In the genomic region with DNA sequence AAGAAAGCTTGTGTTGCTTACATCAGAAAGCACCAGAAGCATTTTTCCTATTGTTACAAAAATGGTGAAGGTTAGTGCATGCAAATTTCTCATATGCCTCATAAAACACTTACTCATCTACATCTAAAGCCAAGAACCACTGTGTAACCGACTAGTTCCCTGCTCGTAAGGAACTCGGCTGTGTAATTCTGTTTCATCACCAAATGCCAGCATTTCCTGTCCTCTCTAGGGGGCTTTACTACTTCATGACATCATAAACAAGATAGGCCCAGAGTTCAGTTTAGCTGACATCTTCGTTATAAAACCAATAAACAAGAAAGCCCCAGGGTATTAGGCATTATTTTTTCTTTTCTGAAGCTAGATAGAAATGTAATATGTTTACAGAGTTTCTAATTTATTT, we compare ENCODE assay signal across 12 cellular contexts.
DNase-seq lines count a peak whose midpoint lies in the region; ATAC-seq and TF ChIP-seq lines count a peak whose summit lies in the region.
"Had no signal": no experiment of that assay in that cellular context is flagged by ENCODE, and none has a peak within 500 bp of the region (broad histone marks: within the 10 kb centered on the region; RNA-seq: fewer than 3 reads in every experiment).

No MANE protein-coding gene starts in this region.

- no peaks in the 10 kb centered on the region for H3K9me3 ChIP-seq in WERI-Rb-1 (ENCODE audit: severe bottlenecking)
- H3K9me3 ChIP-seq: spleen had no signal

- H3K4me1 Mint-ChIP-seq in natural killer cell: no peaks in the 10 kb centered on the region
- H3K4me1 Mint-ChIP-seq: activated naive CD4-positive, alpha-beta T cell treated with anti-CD3 and anti-CD28 coated beads, Interleukin-2, amount 50 U/mL, for 24 hours had no signal

- H3K27me3 Mint-ChIP-seq in natural killer cell (ENCODE audit: low read depth in 2 of 2): peaks cover 0 to 9% of the 10 kb centered on the region in 2 donors

- H3K27me3 ChIP-seq in WERI-Rb-1 (ENCODE audit: insufficient read depth, low read depth, severe bottlenecking): no peaks in the 10 kb centered on the region
- H3K27me3 ChIP-seq: spleen had no signal

- ATAC-seq in natural killer cell (peak in 2 of 3 donors; percentile 31 to 45), GM19324 (IDR thresholded peaks at IDR 0.05; ENCODE audit: low FRiP score, unreplicated experiment) (no peak), HG02798 (IDR thresholded peaks at IDR 0.05; ENCODE audit: poor library complexity, unreplicated experiment) (no peak)

- H3K36me3 Mint-ChIP-seq in natural killer cell: no peaks in the 10 kb centered on the region

- intact Hi-C loops in natural killer cell (cut with micrococcal nuclease): no loop called here

- H3K36me3 ChIP-seq in WERI-Rb-1: no peaks in the 10 kb centered on the region
- H3K36me3 ChIP-seq: spleen had no signal

- H3K9me3 Mint-ChIP-seq in natural killer cell: no peaks in the 10 kb centered on the region
- H3K9me3 Mint-ChIP-seq: activated naive CD4-positive, alpha-beta T cell treated with anti-CD3 and anti-CD28 coated beads, Interleukin-2, amount 50 U/mL, for 24 hours had no signal

- H3K4me3 ChIP-seq in WERI-Rb-1 (ENCODE audit: low read depth, low read length): no peak overlapping the region
- H3K4me3 ChIP-seq: spleen had no signal

- no peak overlapping the region for H3K27ac ChIP-seq in WERI-Rb-1

- TF ChIP-seq CTCF in natural killer cell (IDR thresholded peaks at IDR 0.05) (no peak), WERI-Rb-1 (IDR thresholded peaks at IDR 0.05; ENCODE audit: low read depth, low read length) (no peak)

- no peak overlapping the region for H3K27ac Mint-ChIP-seq in natural killer cell
- H3K27ac Mint-ChIP-seq: activated naive CD4-positive, alpha-beta T cell treated with anti-CD3 and anti-CD28 coated beads, Interleukin-2, amount 50 U/mL, for 24 hours had no signal

- DNase-seq in AG20443 (ENCODE audit: low spot score): peak; percentile 80
- peak; percentile 96 for DNase-seq in M059J (ENCODE audit: low read depth)
- DNase-seq in brain pericyte (ENCODE audit: low read depth, low spot score): peak; percentile 39
- no peak for DNase-seq in natural killer cell
- no peak for DNase-seq in WERI-Rb-1
- DNase-seq in superior temporal gyrus (ENCODE audit: extremely low spot score): no peak
- DNase-seq: erythroblast, NCI-H1105 treated with DMSO at 0.1 percent for 48 hours, spleen had no signal

- H3K4me3 Mint-ChIP-seq in natural killer cell: no peak overlapping the region
- H3K4me3 Mint-ChIP-seq: activated naive CD4-positive, alpha-beta T cell treated with anti-CD3 and anti-CD28 coated beads, Interleukin-2, amount 50 U/mL, for 24 hours had no signal

Comparison
In these comparisons a context has a peak if more than half of its experiments do, and no peak if none do; other contexts are left out.
1. DNase-seq: peak in AG20443 (single experiment), M059J (single experiment) and brain pericyte (single experiment); none in natural killer cell (single experiment), WERI-Rb-1 (single experiment) and superior temporal gyrus (single experiment).
2. ATAC-seq: peak in natural killer cell (2 of 3); none in GM19324 (single experiment) and HG02798 (single experiment).